Comparison of ENCODE assay signal across 27 cellular contexts in the genomic region with DNA sequence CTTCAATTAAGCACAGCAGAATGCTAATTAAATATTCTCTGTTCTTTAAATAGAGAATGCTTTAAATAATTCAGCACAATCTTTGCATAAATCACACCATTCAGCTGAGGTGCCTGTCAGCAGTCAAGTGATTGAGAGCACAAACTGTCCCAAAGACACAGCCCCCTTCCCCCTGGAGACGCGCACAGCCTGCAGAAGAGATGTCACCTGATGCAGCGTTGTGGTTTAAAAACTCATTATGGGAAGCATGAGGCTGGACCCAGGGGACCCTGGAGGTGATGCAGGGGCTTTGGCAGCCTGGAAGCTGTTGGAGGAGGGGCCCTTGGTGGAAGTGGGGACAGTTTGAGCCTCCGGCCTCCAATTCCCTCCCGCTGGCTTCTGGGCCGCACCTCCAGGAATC.
A peak's percentile ranks its signal among the peaks of the same experiment; 100 is the strongest.
DNase-seq lines count a peak whose midpoint lies in the region; ATAC-seq and TF ChIP-seq lines count a peak whose summit lies in the region.
"Had no signal": no experiment of that assay in that cellular context is flagged by ENCODE, and none has a peak within 500 bp of the region (broad histone marks: within the 10 kb centered on the region; RNA-seq: fewer than 3 reads in every experiment).

No MANE protein-coding gene starts in this region.

- H3K9ac ChIP-seq in BLaER1 (no peak overlapping the region), mesenchymal stem cell (ENCODE audit: low read length) (no peak overlapping the region)
- H3K9ac ChIP-seq: GM23248 had no signal

- H2BK120ac ChIP-seq in mesenchymal stem cell (ENCODE audit: low read depth, low read length), result no peak overlapping the region

- H3K4me2 ChIP-seq in BLaER1 (peak overlapping the region; percentile 72), mesenchymal stem cell (ENCODE audit: low read length, poor library complexity, severe bottlenecking) (no peak overlapping the region)

- H3K36me3 ChIP-seq in BLaER1 (peaks cover 53% of the 10 kb centered on the region), Peyer's patch (no peaks in the 10 kb centered on the region), mesenchymal stem cell (ENCODE audit: control insufficient read depth in 1 of 2, insufficient read depth in 2 of 2, low read depth in 1 of 2, low read length in 2 of 2) (no peaks in the 10 kb centered on the region)
- H3K36me3 ChIP-seq: esophagus squamous epithelium, transverse colon had no signal

- H3K27ac ChIP-seq in BLaER1 (no peak overlapping the region), Peyer's patch (no peak overlapping the region), mesenchymal stem cell (ENCODE audit: low read length, poor library complexity, severe bottlenecking) (no peak overlapping the region)
- H3K27ac ChIP-seq: esophagus squamous epithelium, foreskin keratinocyte, GM23248, transverse colon had no signal

- peak overlapping the region; percentile 31 for H2AFZ ChIP-seq in mesenchymal stem cell (ENCODE audit: low read depth, low read length)
- H2AFZ ChIP-seq: GM23248 had no signal

- no peak for TF ChIP-seq CTCF in Peyer's patch (IDR thresholded peaks at IDR 0.05)

- H2BK12ac ChIP-seq in mesenchymal stem cell (ENCODE audit: low read length in 2 of 2), result no peak overlapping the region

- H3K4me3 ChIP-seq in BLaER1 (no peak overlapping the region), Peyer's patch (no peak overlapping the region), mesenchymal stem cell (ENCODE audit: insufficient read depth in 1 of 2, low read depth in 1 of 2, low read length in 2 of 2) (no peak overlapping the region)
- H3K4me3 ChIP-seq: esophagus squamous epithelium, GM23248, transverse colon had no signal

- WGBS in mesenchymal stem cell, result 85% methylated on average over 6 of the region's 6 CpGs

- peak; percentile 38 for ATAC-seq in HG02759 (IDR thresholded peaks at IDR 0.05; ENCODE audit: unreplicated experiment)
- no peak for ATAC-seq in GM19395 (IDR thresholded peaks at IDR 0.05; ENCODE audit: unreplicated experiment)
- ATAC-seq: foreskin keratinocyte, natural killer cell had no signal

- no peak overlapping the region for H3K4ac ChIP-seq in mesenchymal stem cell (ENCODE audit: low read depth in 1 of 2, low read length in 2 of 2)

- H4K91ac ChIP-seq in mesenchymal stem cell (ENCODE audit: low read length), result no peak overlapping the region

- H3K9me3 ChIP-seq in BLaER1, result peaks cover 21% of the 10 kb centered on the region
- H3K9me3 ChIP-seq in Peyer's patch, result no peaks in the 10 kb centered on the region
- no peaks in the 10 kb centered on the region for H3K9me3 ChIP-seq in mesenchymal stem cell (ENCODE audit: control insufficient read depth, low read length)
- H3K9me3 ChIP-seq: esophagus squamous epithelium, transverse colon had no signal

- H4K20me1 ChIP-seq in BLaER1, result peaks cover 54% of the 10 kb centered on the region

- peak overlapping the region in 1 of 2 experiments; percentile 28 for H3K18ac ChIP-seq in mesenchymal stem cell (ENCODE audit: low read depth in 1 of 2, low read length in 2 of 2)

- peak; percentile 7 to 68 (median 40) for DNase-seq in Peyer's patch
- no peak for DNase-seq in mesenchymal stem cell
- no peak for DNase-seq in activated CD4-positive, alpha-beta T cell treated with anti-CD3 and anti-CD28 coated beads for 4 hours
- no peak for DNase-seq in HCEC 1CT
- DNase-seq: activated CD4-positive, alpha-beta T cell treated with anti-CD3 and anti-CD28 coated beads, Interleukin-2, amount 50 U/mL, for 4 hours; activated naive CD4-positive, alpha-beta T cell; activated T-cell treated with anti-CD3 and anti-CD28 coated beads, Interleukin-2, amount 50 U/mL, for 48 hours; Calu3; cerebellar nuclear complex; DMS79; esophagus squamous epithelium; foreskin keratinocyte; GDM1; GM23248; natural killer cell; NCI-H1092 treated with DMSO at 0.1 percent for 48 hours; NCI-H187 treated with DMSO at 0.1 percent for 48 hours; NCI-H226; NCI-H526 treated with DMSO at 0.1 percent for 48 hours; SHP77 treated with DMSO at 0.1 percent for 48 hours; stimulated activated CD4-positive, alpha-beta T cell treated with anti-CD3 and anti-CD28 coated beads, Interleukin-15, amount 100 ng/mL, for 24 hours; stimulated activated CD4-positive, alpha-beta T cell treated with anti-CD3 and anti-CD28 coated beads, Interleukin-4, amount 100 ng/mL, for 4 hours; T-helper 9 cell; transverse colon had no signal

- H3K23ac ChIP-seq in mesenchymal stem cell (ENCODE audit: low read length in 2 of 2), result no peak overlapping the region

- H3K14ac ChIP-seq in mesenchymal stem cell (ENCODE audit: low read length in 2 of 2), result no peak overlapping the region

- no peaks in the 10 kb centered on the region for H3K27me3 ChIP-seq in BLaER1
- no peaks in the 10 kb centered on the region for H3K27me3 ChIP-seq in Peyer's patch
- H3K27me3 ChIP-seq in mesenchymal stem cell (ENCODE audit: control insufficient read depth in 1 of 2, insufficient read depth in 1 of 2, low read length in 2 of 2), result peaks cover 0 to 12% of the 10 kb centered on the region in 2 experiments
- H3K27me3 ChIP-seq: esophagus squamous epithelium, transverse colon had no signal

- peak overlapping the region; percentile 21 for H2AK5ac ChIP-seq in mesenchymal stem cell (ENCODE audit: low read length, severe bottlenecking)

- H2BK5ac ChIP-seq in mesenchymal stem cell (ENCODE audit: low read depth, low read length, poor library complexity, severe bottlenecking), result no peak overlapping the region

- H2BK15ac ChIP-seq in mesenchymal stem cell (ENCODE audit: low read depth, poor library complexity, severe bottlenecking), result no peak overlapping the region

- TF ChIP-seq POLR2A in Peyer's patch (IDR thresholded peaks at IDR 0.05), result no peak

- H3K4me1 ChIP-seq in BLaER1 (peaks cover 55% of the 10 kb centered on the region), Peyer's patch (peaks cover 0 to 8% (median 0%) of the 10 kb centered on the region in 4 donors), mesenchymal stem cell (ENCODE audit: control insufficient read depth, insufficient read depth, low read depth, low read length) (peaks cover 14% of the 10 kb centered on the region)

- H3K79me1 ChIP-seq in mesenchymal stem cell (replicated peaks; ENCODE audit: low read length, poor library complexity, severe bottlenecking), result no peaks in the 10 kb centered on the region

- H4K8ac ChIP-seq in mesenchymal stem cell (ENCODE audit: low read length), result no peak overlapping the region

Comparison
In these comparisons a context has a peak if more than half of its experiments do, and no peak if none do; other contexts are left out.
1. DNase-seq: peak in Peyer's patch (3 of 3); none in mesenchymal stem cell (single experiment), activated CD4-positive, alpha-beta T cell treated with anti-CD3 and anti-CD28 coated beads for 4 hours (0 of 2) and HCEC 1CT (single experiment).